ENCODE assay signal across 1 cellular context in genomic region chr15:90261811-90262210, GRCh38.
TF ChIP-seq lines count a peak whose summit lies in the region.

No MANE protein-coding gene starts in this region.

TF ChIP-seq in IMR-90, 13 proteins besides CTCF, POLR2A, EP300 and RAD21 (continued from another document):
- TF ChIP-seq ELK1 (IDR thresholded peaks at IDR 0.05; ENCODE audit: borderline replicate concordance, low read depth, low read length) (no peak), MAFK (IDR thresholded peaks at IDR 0.05; ENCODE audit: low read depth, low read length) (no peak), USF2 (IDR thresholded peaks at IDR 0.05; ENCODE audit: low read depth, low read length) (no peak), RFX5 (IDR thresholded peaks at IDR 0.05; ENCODE audit: low read depth, low read length) (no peak)
